Comparison of ENCODE assay signal across 21 cellular contexts in the genomic region with DNA sequence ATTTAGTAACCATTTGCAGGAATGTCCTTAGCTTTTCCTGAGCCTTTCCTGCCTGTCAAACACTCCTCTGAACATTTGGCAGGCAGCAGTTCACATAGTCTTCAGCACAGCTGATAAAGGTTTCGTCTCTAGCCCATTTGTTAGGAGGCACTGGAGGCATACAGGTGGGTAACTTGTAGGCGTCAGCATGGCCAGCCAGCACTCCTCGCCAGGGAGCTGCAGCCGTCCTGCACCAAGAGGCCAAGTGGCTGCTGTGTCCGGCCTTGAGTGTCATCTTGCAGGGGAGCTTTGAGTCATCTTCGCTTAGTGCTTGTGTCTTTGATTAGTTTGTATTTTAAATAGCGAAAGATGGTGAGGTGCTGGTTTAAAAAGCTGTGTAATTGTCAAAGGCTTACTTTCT.
DNase-seq lines count a peak whose midpoint lies in the region; ATAC-seq and FAIRE-seq lines count a peak whose summit lies in the region.
"Had no signal": no experiment of that assay in that cellular context is flagged by ENCODE, and none has a peak within 500 bp of the region (broad histone marks: within the 10 kb centered on the region; RNA-seq: fewer than 3 reads in every experiment).

No MANE protein-coding gene starts in this region.

- FAIRE-seq in GM19239 (lab: Jason Lieb, UNC) = peak; percentile 90
- FAIRE-seq: keratinocyte, TTC549 had no signal

- DNase-seq in GM19239 (ENCODE audit: insufficient read length, low spot score) (no peak), GF-D8 (lab: John Stamatoyannopoulos, UW) (no peak), Ammon's horn (ENCODE audit: low spot score) (no peak), NCI-H128 (lab: John Stamatoyannopoulos, UW; ENCODE audit: unreplicated experiment) (no peak)
- DNase-seq: activated CD8-positive, alpha-beta T cell treated with anti-CD3 and anti-CD28 coated beads for 36 hours; COR-L47; mesendoderm; NCI-H1105; NCI-H2171 treated with DMSO at 0.1 percent for 48 hours; NK-92 treated with Interleukin-12 subunit alpha and Interleukin-12 subunit beta, amount 100 ng/mL, for 24 hours; nucleus accumbens had no signal

- H3K4me2 ChIP-seq in BLaER1 treated with 17β-estradiol and CSF1 and Interleukin-3, amounts not matched to agents 10 nM and 100 nM = peak overlapping the region; percentile 28 to 78 (median 58)

- H3K4me1 ChIP-seq in BLaER1 treated with 17β-estradiol and CSF1 and Interleukin-3, amounts not matched to agents 10 nM and 100 nM = peaks cover 16 to 20% (median 19%) of the 10 kb centered on the region in 10 experiments

- peaks cover 16% of the 10 kb centered on the region for H3K4me1 Mint-ChIP-seq in activated T-helper 17 cell treated with anti-CD3 and anti-CD28 coated beads, Interleukin-2, amount 50 U/mL, for 72 hours

- H3K27me3 Mint-ChIP-seq in activated T-helper 17 cell treated with anti-CD3 and anti-CD28 coated beads, Interleukin-2, amount 50 U/mL, for 72 hours = no peaks in the 10 kb centered on the region
- H3K27me3 Mint-ChIP-seq: activated CD8-positive, alpha-beta T cell treated with anti-CD3 and anti-CD28 coated beads for 36 hours; dendritic cell treated with granulocyte-macrophage colony-stimulating factor and Interleukin-4, amounts not matched to agents 40 ng/mL and 50 ng/mL, for 4 days had no signal

- ATAC-seq in HG03175 (IDR thresholded peaks at IDR 0.05; ENCODE audit: unreplicated experiment) (peak; percentile 45), HG02938 (IDR thresholded peaks at IDR 0.05; ENCODE audit: unreplicated experiment) (no peak)
- ATAC-seq in activated T-helper 17 cell treated with anti-CD3 and anti-CD28 coated beads, Interleukin-2, amount 50 U/mL, for 72 hours (replicated peaks) = no peak
- ATAC-seq: sciatic nerve had no signal

- H3K27me3 ChIP-seq in BLaER1 treated with 17β-estradiol and CSF1 and Interleukin-3, amounts not matched to agents 10 nM and 100 nM = no peaks in the 10 kb centered on the region

- H3K36me3 ChIP-seq in BLaER1 treated with 17β-estradiol and CSF1 and Interleukin-3, amounts not matched to agents 10 nM and 100 nM = peaks cover 25 to 74% (median 36%) of the 10 kb centered on the region in 11 experiments; a peak in 21 of 22 replicates

- H3K4me3 Mint-ChIP-seq in activated T-helper 17 cell treated with anti-CD3 and anti-CD28 coated beads, Interleukin-2, amount 50 U/mL, for 72 hours = no peak overlapping the region
- H3K4me3 Mint-ChIP-seq: activated CD8-positive, alpha-beta T cell treated with anti-CD3 and anti-CD28 coated beads for 36 hours; dendritic cell treated with granulocyte-macrophage colony-stimulating factor and Interleukin-4, amounts not matched to agents 40 ng/mL and 50 ng/mL, for 4 days had no signal

- H3K9me3 ChIP-seq in BLaER1 treated with 17β-estradiol and CSF1 and Interleukin-3, amounts not matched to agents 10 nM and 100 nM (replicated peaks in 1 of 11) = peaks cover 0 to 12% (median 5%) of the 10 kb centered on the region in 11 experiments; a peak in 7 of 22 replicates
- H3K9me3 ChIP-seq: thoracic aorta had no signal

- peak overlapping the region in 1 of 11 experiments; percentile 9; a peak in 1 of 22 replicates for H3K9ac ChIP-seq in BLaER1 treated with 17β-estradiol and CSF1 and Interleukin-3, amounts not matched to agents 10 nM and 100 nM

- H4K20me1 ChIP-seq in BLaER1 treated with 17β-estradiol and CSF1 and Interleukin-3, amounts not matched to agents 10 nM and 100 nM = no peaks in the 10 kb centered on the region; a peak in 1 of 22 replicates

- no peaks in the 10 kb centered on the region for H3K9me3 Mint-ChIP-seq in activated T-helper 17 cell treated with anti-CD3 and anti-CD28 coated beads, Interleukin-2, amount 50 U/mL, for 72 hours
- H3K9me3 Mint-ChIP-seq: activated CD8-positive, alpha-beta T cell treated with anti-CD3 and anti-CD28 coated beads for 36 hours; dendritic cell treated with granulocyte-macrophage colony-stimulating factor and Interleukin-4, amounts not matched to agents 40 ng/mL and 50 ng/mL, for 4 days had no signal

- H3K4me3 ChIP-seq in BLaER1 treated with 17β-estradiol and CSF1 and Interleukin-3, amounts not matched to agents 10 nM and 100 nM = no peak overlapping the region
- H3K4me3 ChIP-seq: SK-N-MC, thoracic aorta had no signal

- H3K27ac ChIP-seq in BLaER1 treated with 17β-estradiol and CSF1 and Interleukin-3, amounts not matched to agents 10 nM and 100 nM = peak overlapping the region in 2 of 11 experiments; percentile 4 to 23; a peak in 2 of 22 replicates
- H3K27ac ChIP-seq: SK-N-MC, thoracic aorta had no signal

- H3K27ac Mint-ChIP-seq in activated T-helper 17 cell treated with anti-CD3 and anti-CD28 coated beads, Interleukin-2, amount 50 U/mL, for 72 hours = peak overlapping the region; percentile 65
- H3K27ac Mint-ChIP-seq: activated CD8-positive, alpha-beta T cell treated with anti-CD3 and anti-CD28 coated beads for 36 hours; dendritic cell treated with granulocyte-macrophage colony-stimulating factor and Interleukin-4, amounts not matched to agents 40 ng/mL and 50 ng/mL, for 4 days had no signal

- peaks cover 50% of the 10 kb centered on the region for H3K36me3 Mint-ChIP-seq in activated T-helper 17 cell treated with anti-CD3 and anti-CD28 coated beads, Interleukin-2, amount 50 U/mL, for 72 hours (ENCODE audit: low read depth)
